In genomic region chr3:57972421-57973111, GRCh38 we compare ENCODE assay signal across 13 cellular contexts. TPM values are rescaled to one million over a fixed set of nuclear protein-coding genes. Genes with fewer than 3 reads are reported as not detected.
DNase-seq lines count a peak whose midpoint lies in the region; ATAC-seq and TF ChIP-seq lines count a peak whose summit lies in the region.
"Had no signal": no experiment of that assay in that cellular context is flagged by ENCODE, and none has a peak within 500 bp of the region (broad histone marks: within the 10 kb centered on the region; RNA-seq: fewer than 3 reads in every experiment).

No MANE protein-coding gene starts in this region.

- TF ChIP-seq CTCF in heart right ventricle (IDR thresholded peaks at IDR 0.05), result no peak
- no peak for TF ChIP-seq CTCF in WTC11 (IDR thresholded peaks at IDR 0.05)
- TF ChIP-seq CTCF in uterus (IDR thresholded peaks at IDR 0.05), result no peak

- POLR2A ChIA-PET in WTC11 (lab: Charles Lee), result interaction anchor here (0.6 kb wide), 1 partner anchor 25 kb away, joined by 4 read pairs; no protein-coding TSS in a partner anchor

- H3K36me3 Mint-ChIP-seq in WTC11, result no peaks in the 10 kb centered on the region

- intact Hi-C loops in heart right ventricle (cut with DNase I) (no loop called here), left ventricle myocardium superior (cut with micrococcal nuclease) (no loop called here), uterus (cut with DNase I; ENCODE audit: low total_unique reads) (no loop called here)

- TF ChIP-seq POLR2A in uterus (IDR thresholded peaks at IDR 0.05), result no peak

- ATAC-seq in heart right ventricle, result peak in 3 of 8 donors; percentile 6 to 18 (median 16)
- ATAC-seq in left ventricle myocardium superior, result no peak
- ATAC-seq in WTC11, result no peak
- no peak for ATAC-seq in HG03521 (IDR thresholded peaks at IDR 0.05; ENCODE audit: unreplicated experiment)
- ATAC-seq in GM21515 (IDR thresholded peaks at IDR 0.05; ENCODE audit: unreplicated experiment), result no peak
- ATAC-seq in HG03342 (IDR thresholded peaks at IDR 0.05; ENCODE audit: unreplicated experiment), result no peak

- H3K4me1 ChIP-seq in heart right ventricle (peaks cover 2 to 57% (median 36%) of the 10 kb centered on the region in 9 donors), mesodermal cell (ENCODE audit: control insufficient read depth, insufficient read depth, low read length, poor library complexity, severe bottlenecking) (peaks cover 67% of the 10 kb centered on the region), uterus (peaks cover 0 to 4% of the 10 kb centered on the region in 2 donors)

- CTCF ChIA-PET in WTC11 (lab: Charles Lee), result interaction anchor here (1.0 to 3.2 kb wide), 4 partner anchors 10 to 200 kb away, joined by 3 to 12 read pairs (median 4); no protein-coding TSS in a partner anchor

- H3K4me3 ChIP-seq in heart right ventricle (no peak overlapping the region), mesodermal cell (ENCODE audit: extremely low read depth, insufficient read depth, low read length, poor library complexity, severe bottlenecking) (no peak overlapping the region), uterus (no peak overlapping the region)
- H3K4me3 ChIP-seq: skin epidermis had no signal

- peak overlapping the region in 9 of 10 donors; percentile 9 to 81 (median 61) for H3K27ac ChIP-seq in heart right ventricle
- H3K27ac ChIP-seq in mesodermal cell (ENCODE audit: low read depth, low read length, severe bottlenecking), result peak overlapping the region; percentile 32
- H3K27ac ChIP-seq in uterus, result peak overlapping the region; percentile 69 to 86
- H3K27ac ChIP-seq: KMS-11 had no signal

- H3K9me3 ChIP-seq in heart right ventricle (no peaks in the 10 kb centered on the region), mesodermal cell (ENCODE audit: control insufficient read depth, low read length) (no peaks in the 10 kb centered on the region), uterus (no peaks in the 10 kb centered on the region)

- H3K36me3 ChIP-seq in heart right ventricle (no peaks in the 10 kb centered on the region), mesodermal cell (ENCODE audit: control insufficient read depth, insufficient read depth, low read length) (no peaks in the 10 kb centered on the region), uterus (no peaks in the 10 kb centered on the region)

- H3K27me3 ChIP-seq in heart right ventricle, result no peaks in the 10 kb centered on the region
- H3K27me3 ChIP-seq in uterus, result no peaks in the 10 kb centered on the region

- no peaks in the 10 kb centered on the region for H3K9me3 Mint-ChIP-seq in WTC11
- H3K9me3 Mint-ChIP-seq: activated T-helper 2 cell treated with anti-CD3 and anti-CD28 coated beads, Interferon-gamma antibody, Interleukin-2, Interleukin-4, amounts not matched to agents 10 μg/mL and 5 μg/mL and 100 μg/mL, durations not matched to agents 14 hours and 24 hours and 36 hours had no signal

- WGBS in heart right ventricle, 2 donors, result 67 to 72% methylated on average over 10 of the region's 10 CpGs
- WGBS in mesodermal cell (ENCODE audit: insufficient coverage in 2 of 2), 2 experiments, result 85 to 90% methylated on average over 4 to 8 of the region's 10 CpGs

- peaks cover 27% of the 10 kb centered on the region for H3K4me1 Mint-ChIP-seq in WTC11

- peak overlapping the region; percentile 69; the same call in 1 of the 2 replicates for H3K27ac Mint-ChIP-seq in WTC11
- H3K27ac Mint-ChIP-seq: activated T-helper 2 cell treated with anti-CD3 and anti-CD28 coated beads, Interferon-gamma antibody, Interleukin-2, Interleukin-4, amounts not matched to agents 10 μg/mL and 5 μg/mL and 100 μg/mL, durations not matched to agents 14 hours and 24 hours and 36 hours had no signal

- no peak overlapping the region for H3K4me3 Mint-ChIP-seq in WTC11

- H3K27me3 Mint-ChIP-seq in WTC11 (ENCODE audit: low read depth), result no peaks in the 10 kb centered on the region

- DNase-seq in heart right ventricle (no peak), left ventricle myocardium superior (no peak), WTC11 (ENCODE audit: low spot score) (no peak), uterus (no peak)
- DNase-seq: activated CD4-positive, CD25-positive, alpha-beta regulatory T cell treated with anti-CD3 and anti-CD28 coated beads, Interleukin-2, amount 50 U/mL, for 72 hours; SHP77 treated with DMSO at 0.1 percent for 48 hours had no signal

TF ChIP-seq in WTC11, 78 proteins besides CTCF, POLR2A, EP300 and RAD21:
- TF ChIP-seq FOXP4 (CRISPR knock-in tag; IDR thresholded peaks at IDR 0.05) (no peak), MYBL2 (CRISPR knock-in tag; IDR thresholded peaks at IDR 0.05) (no peak), ZNF121 (CRISPR knock-in tag; IDR thresholded peaks at IDR 0.05) (no peak), PREB (CRISPR knock-in tag; IDR thresholded peaks at IDR 0.05; ENCODE audit: borderline replicate concordance) (no peak), JAZF1 (CRISPR knock-in tag; IDR thresholded peaks at IDR 0.05) (no peak), TP53 (CRISPR knock-in tag; IDR thresholded peaks at IDR 0.05) (no peak), NFATC4 (CRISPR knock-in tag; IDR thresholded peaks at IDR 0.05) (no peak), ZSCAN18 (CRISPR knock-in tag; IDR thresholded peaks at IDR 0.05) (no peak), SMAD3 (CRISPR knock-in tag; IDR thresholded peaks at IDR 0.05; ENCODE audit: borderline replicate concordance) (no peak), NR2C2 (CRISPR knock-in tag; IDR thresholded peaks at IDR 0.05) (no peak)
- TF ChIP-seq, protein P1, sequence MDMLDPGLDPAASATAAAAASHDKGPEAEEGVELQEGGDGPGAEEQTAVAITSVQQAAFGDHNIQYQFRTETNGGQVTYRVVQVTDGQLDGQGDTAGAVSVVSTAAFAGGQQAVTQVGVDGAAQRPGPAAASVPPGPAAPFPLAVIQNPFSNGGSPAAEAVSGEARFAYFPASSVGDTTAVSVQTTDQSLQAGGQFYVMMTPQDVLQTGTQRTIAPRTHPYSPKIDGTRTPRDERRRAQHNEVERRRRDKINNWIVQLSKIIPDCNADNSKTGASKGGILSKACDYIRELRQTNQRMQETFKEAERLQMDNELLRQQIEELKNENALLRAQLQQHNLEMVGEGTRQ (CRISPR knock-in tag; IDR thresholded peaks at IDR 0.05), result no peak

RNA-seq across cellular contexts. Expression of gene FLNB, which starts 35.7 kb away (rescaled TPM):
- total RNA-seq in heart right ventricle (10 to 100 TPM; 27.4 to 61.8 (median 38.6) TPM), left ventricle myocardium superior (33.7 TPM), WTC11 (2021) (107 to 127 TPM (median 107 TPM) in 3 replicates), uterus (100 to 1,000 TPM in 3 of 4 donors, 10 to 100 TPM in 1; 52.4 to 283 (median 148) TPM)
- 10 to 100 TPM; 35.0 to 65.3 TPM for polyA plus RNA-seq in heart right ventricle
- polyA plus RNA-seq in mesodermal cell (2013, experiment 1 of 2), result 135 TPM
- polyA plus RNA-seq in mesodermal cell (2013, experiment 2 of 2), result 103 TPM
